In genomic region chr3:142027713-142028112, GRCh38 we compare ENCODE assay signal across 8 cellular contexts.
A peak's percentile ranks its signal among the peaks of the same experiment; 100 is the strongest.
DNase-seq lines count a peak whose midpoint lies in the region; ATAC-seq and TF ChIP-seq lines count a peak whose summit lies in the region.

No MANE protein-coding gene starts in this region.

- peaks cover 26% of the 10 kb centered on the region for H3K4me1 Mint-ChIP-seq in dendritic cell treated with granulocyte-macrophage colony-stimulating factor and Interleukin-4, amounts not matched to agents 40 ng/mL and 50 ng/mL, for 4 days (ENCODE audit: low read depth)

- H3K9ac ChIP-seq in mucosa of rectum (ENCODE audit: low read depth in 1 of 2, low read length in 2 of 2), result peak overlapping the region in 1 of 2 donors; percentile 38

- no peaks in the 10 kb centered on the region for H3K27me3 Mint-ChIP-seq in dendritic cell treated with granulocyte-macrophage colony-stimulating factor and Interleukin-4, amounts not matched to agents 40 ng/mL and 50 ng/mL, for 4 days

- H3K36me3 Mint-ChIP-seq in dendritic cell treated with granulocyte-macrophage colony-stimulating factor and Interleukin-4, amounts not matched to agents 40 ng/mL and 50 ng/mL, for 4 days (ENCODE audit: low read depth), result no peaks in the 10 kb centered on the region

- H3K9me3 Mint-ChIP-seq in dendritic cell treated with granulocyte-macrophage colony-stimulating factor and Interleukin-4, amounts not matched to agents 40 ng/mL and 50 ng/mL, for 4 days, result no peaks in the 10 kb centered on the region

- CTCF ChIA-PET in RWPE1 (lab: Yijun Ruan, JAX), result interaction anchor here (0.6 to 0.7 kb wide), 2 partner anchors 68 to 432 kb away, joined by 3 to 5 read pairs; no protein-coding TSS in a partner anchor

- DNase-seq in AG20443 (ENCODE audit: low spot score), result peak; percentile 17
- peak; percentile 42 for DNase-seq in RWPE1 (ENCODE audit: low spot score)
- DNase-seq in upper lobe of right lung, result no peak
- DNase-seq in activated CD4-positive, CD25-positive, alpha-beta regulatory T cell treated with anti-CD3 and anti-CD28 coated beads, Interleukin-2, amount 50 U/mL, for 72 hours, result no peak

- POLR2A ChIA-PET in RWPE1 (lab: Yijun Ruan, JAX; ENCODE audit: low non-redundant PET), result no interaction called here

- intact Hi-C loops in dendritic cell treated with granulocyte-macrophage colony-stimulating factor and Interleukin-4, amounts not matched to agents 40 ng/mL and 50 ng/mL, for 4 days (cut with micrococcal nuclease), result no loop called here
- intact Hi-C loops in upper lobe of right lung (cut with DNase I), result no loop called here

- ATAC-seq in GM18498 (IDR thresholded peaks at IDR 0.05; ENCODE audit: unreplicated experiment) (peak; percentile 63), HG03439 (IDR thresholded peaks at IDR 0.05; ENCODE audit: unreplicated experiment) (peak; percentile 51), upper lobe of right lung (peak; percentile 86)

- H3K4me3 ChIP-seq in mucosa of rectum (ENCODE audit: low read length in 2 of 2) (peak overlapping the region; percentile 59 to 67), upper lobe of right lung (peak overlapping the region; percentile 57)

- H3K27me3 ChIP-seq in mucosa of rectum (ENCODE audit: control insufficient read depth in 2 of 2, insufficient read depth in 2 of 2, low read length in 2 of 2) (no peaks in the 10 kb centered on the region), upper lobe of right lung (no peaks in the 10 kb centered on the region)

- H3K9me3 ChIP-seq in mucosa of rectum (ENCODE audit: control insufficient read depth in 2 of 2, low read length in 2 of 2) (no peaks in the 10 kb centered on the region), upper lobe of right lung (no peaks in the 10 kb centered on the region)

- H3K27ac ChIP-seq in RWPE1 (no peak overlapping the region), mucosa of rectum (ENCODE audit: low read depth in 2 of 2, low read length in 2 of 2) (no peak overlapping the region), upper lobe of right lung (peak overlapping the region; percentile 51)

- H3K36me3 ChIP-seq in mucosa of rectum (ENCODE audit: control insufficient read depth in 2 of 2, insufficient read depth in 2 of 2, low read length in 2 of 2) (no peaks in the 10 kb centered on the region), upper lobe of right lung (no peaks in the 10 kb centered on the region)

- TF ChIP-seq CTCF in RWPE1 (conservative IDR thresholded peaks at IDR 0.05; ENCODE audit: low read depth) (no peak), upper lobe of right lung (IDR thresholded peaks at IDR 0.05) (no peak)

- H3K4me1 ChIP-seq in mucosa of rectum (ENCODE audit: control insufficient read depth in 2 of 2, insufficient read depth in 2 of 2, low read length in 2 of 2) (no peaks in the 10 kb centered on the region), upper lobe of right lung (no peaks in the 10 kb centered on the region)

- peak overlapping the region; percentile 30 for H3K4me3 Mint-ChIP-seq in dendritic cell treated with granulocyte-macrophage colony-stimulating factor and Interleukin-4, amounts not matched to agents 40 ng/mL and 50 ng/mL, for 4 days

- H3K27ac Mint-ChIP-seq in dendritic cell treated with granulocyte-macrophage colony-stimulating factor and Interleukin-4, amounts not matched to agents 40 ng/mL and 50 ng/mL, for 4 days, result no peak overlapping the region

Comparison
In these comparisons a context has a peak if more than half of its experiments do, and no peak if none do; other contexts are left out.
1. DNase-seq: peak in AG20443 (single experiment) and RWPE1 (single experiment); none in upper lobe of right lung (single experiment) and activated CD4-positive, CD25-positive, alpha-beta regulatory T cell treated with anti-CD3 and anti-CD28 coated beads, Interleukin-2, amount 50 U/mL, for 72 hours (single experiment).
2. Peak in every context shown above with its lines, with median percentiles within 50 percentile points of each other: ATAC-seq.